ENCODE assay signal across 1 cellular context in genomic region chr9:126527109-126527825, GRCh38.
TF ChIP-seq lines count a peak whose summit lies in the region.

No MANE protein-coding gene starts in this region.

TF ChIP-seq in HepG2, 621 proteins besides CTCF, POLR2A, EP300 and RAD21 (continued from another document and continues in another):
- TF ChIP-seq, protein P1, sequence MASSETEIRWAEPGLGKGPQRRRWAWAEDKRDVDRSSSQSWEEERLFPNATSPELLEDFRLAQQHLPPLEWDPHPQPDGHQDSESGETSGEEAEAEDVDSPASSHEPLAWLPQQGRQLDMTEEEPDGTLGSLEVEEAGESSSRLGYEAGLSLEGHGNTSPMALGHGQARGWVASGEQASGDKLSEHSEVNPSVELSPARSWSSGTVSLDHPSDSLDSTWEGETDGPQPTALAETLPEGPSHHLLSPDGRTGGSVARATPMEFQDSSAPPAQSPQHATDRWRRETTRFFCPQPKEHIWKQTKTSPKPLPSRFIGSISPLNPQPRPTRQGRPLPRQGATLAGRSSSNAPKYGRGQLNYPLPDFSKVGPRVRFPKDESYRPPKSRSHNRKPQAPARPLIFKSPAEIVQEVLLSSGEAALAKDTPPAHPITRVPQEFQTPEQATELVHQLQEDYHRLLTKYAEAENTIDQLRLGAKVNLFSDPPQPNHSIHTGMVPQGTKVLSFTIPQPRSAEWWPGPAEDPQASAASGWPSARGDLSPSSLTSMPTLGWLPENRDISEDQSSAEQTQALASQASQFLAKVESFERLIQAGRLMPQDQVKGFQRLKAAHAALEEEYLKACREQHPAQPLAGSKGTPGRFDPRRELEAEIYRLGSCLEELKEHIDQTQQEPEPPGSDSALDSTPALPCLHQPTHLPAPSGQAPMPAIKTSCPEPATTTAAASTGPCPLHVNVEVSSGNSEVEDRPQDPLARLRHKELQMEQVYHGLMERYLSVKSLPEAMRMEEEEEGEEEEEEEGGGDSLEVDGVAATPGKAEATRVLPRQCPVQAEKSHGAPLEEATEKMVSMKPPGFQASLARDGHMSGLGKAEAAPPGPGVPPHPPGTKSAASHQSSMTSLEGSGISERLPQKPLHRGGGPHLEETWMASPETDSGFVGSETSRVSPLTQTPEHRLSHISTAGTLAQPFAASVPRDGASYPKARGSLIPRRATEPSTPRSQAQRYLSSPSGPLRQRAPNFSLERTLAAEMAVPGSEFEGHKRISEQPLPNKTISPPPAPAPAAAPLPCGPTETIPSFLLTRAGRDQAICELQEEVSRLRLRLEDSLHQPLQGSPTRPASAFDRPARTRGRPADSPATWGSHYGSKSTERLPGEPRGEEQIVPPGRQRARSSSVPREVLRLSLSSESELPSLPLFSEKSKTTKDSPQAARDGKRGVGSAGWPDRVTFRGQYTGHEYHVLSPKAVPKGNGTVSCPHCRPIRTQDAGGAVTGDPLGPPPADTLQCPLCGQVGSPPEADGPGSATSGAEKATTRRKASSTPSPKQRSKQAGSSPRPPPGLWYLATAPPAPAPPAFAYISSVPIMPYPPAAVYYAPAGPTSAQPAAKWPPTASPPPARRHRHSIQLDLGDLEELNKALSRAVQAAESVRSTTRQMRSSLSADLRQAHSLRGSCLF (CRISPR knock-in tag; IDR thresholded peaks at IDR 0.05; ENCODE audit: borderline replicate concordance) = no peak
- TF ChIP-seq ESRRA (CRISPR knock-in tag; IDR thresholded peaks at IDR 0.05; ENCODE audit: low read depth) (no peak), TEAD3 (CRISPR knock-in tag; optimal IDR thresholded peaks at IDR 0.05; ENCODE audit: borderline replicate concordance) (peak; percentile 54), PREB (CRISPR knock-in tag; IDR thresholded peaks at IDR 0.05) (no peak), ARNTL (CRISPR knock-in tag; IDR thresholded peaks at IDR 0.05) (peak; percentile 99), FUBP1 (CRISPR knock-in tag; IDR thresholded peaks at IDR 0.05; ENCODE audit: borderline replicate concordance) (no peak), SETDB1 (CRISPR knock-in tag; IDR thresholded peaks at IDR 0.05; ENCODE audit: borderline replicate concordance) (no peak), ZBTB14 (CRISPR knock-in tag; IDR thresholded peaks at IDR 0.05) (no peak), ATAD3A (CRISPR knock-in tag; IDR thresholded peaks at IDR 0.05) (no peak), ZMYM2 (CRISPR knock-in tag; IDR thresholded peaks at IDR 0.05) (no peak; the same call in 1 of the 2 replicates), HDAC1 (CRISPR knock-in tag; IDR thresholded peaks at IDR 0.05) (no peak; the same call in none of the 2 replicates), AGO2 (optimal IDR thresholded peaks at IDR 0.05; ENCODE audit: low read depth, low read length) (no peak), ZSCAN30 (CRISPR knock-in tag; IDR thresholded peaks at IDR 0.05) (no peak), BCL6 (CRISPR knock-in tag; IDR thresholded peaks at IDR 0.05) (peak; percentile 84), ZNF589 (CRISPR knock-in tag; conservative IDR thresholded peaks at IDR 0.05) (no peak), IKZF4 (CRISPR knock-in tag; IDR thresholded peaks at IDR 0.05; ENCODE audit: borderline replicate concordance, low read depth, not compliant biosample characterization) (peak; percentile 34), NFYB (CRISPR knock-in tag; IDR thresholded peaks at IDR 0.05) (0 out of 2 replicates have a peak, but pooled peaks have one; percentile 10), SNAPC5 (CRISPR knock-in tag; IDR thresholded peaks at IDR 0.05; ENCODE audit: borderline replicate concordance) (no peak), ZSCAN5A (CRISPR knock-in tag; IDR thresholded peaks at IDR 0.05; ENCODE audit: borderline replicate concordance) (0 out of 2 replicates have a peak, but pooled peaks have one; percentile 60), ZSCAN20 (CRISPR knock-in tag; IDR thresholded peaks at IDR 0.05; ENCODE audit: borderline replicate concordance) (peak; percentile 40; the same call in 1 of the 2 replicates), ZNF3 (CRISPR knock-in tag; IDR thresholded peaks at IDR 0.05) (0 out of 2 replicates have a peak, but pooled peaks have one; percentile 47), ZNF788 (CRISPR knock-in tag; IDR thresholded peaks at IDR 0.05; ENCODE audit: borderline replicate concordance) (peak; percentile 69; the same call in 1 of the 2 replicates), KLF9 (CRISPR knock-in tag; IDR thresholded peaks at IDR 0.05; ENCODE audit: low read depth) (no peak), BCLAF1 (IDR thresholded peaks at IDR 0.05) (no peak), ZNF607 (CRISPR knock-in tag; IDR thresholded peaks at IDR 0.05; ENCODE audit: borderline replicate concordance) (no peak), MLLT10 (CRISPR knock-in tag; IDR thresholded peaks at IDR 0.05) (no peak), SOX6 (IDR thresholded peaks at IDR 0.05) (no peak), SOX6 (CRISPR knock-in tag; IDR thresholded peaks at IDR 0.05) (peak; percentile 93), ZNF382 (CRISPR knock-in tag; IDR thresholded peaks at IDR 0.05; ENCODE audit: borderline replicate concordance) (no peak), DMAP1 (CRISPR knock-in tag; IDR thresholded peaks at IDR 0.05) (peak; percentile 50; the same call in 1 of the 2 replicates)
- TF ChIP-seq, protein P2, sequence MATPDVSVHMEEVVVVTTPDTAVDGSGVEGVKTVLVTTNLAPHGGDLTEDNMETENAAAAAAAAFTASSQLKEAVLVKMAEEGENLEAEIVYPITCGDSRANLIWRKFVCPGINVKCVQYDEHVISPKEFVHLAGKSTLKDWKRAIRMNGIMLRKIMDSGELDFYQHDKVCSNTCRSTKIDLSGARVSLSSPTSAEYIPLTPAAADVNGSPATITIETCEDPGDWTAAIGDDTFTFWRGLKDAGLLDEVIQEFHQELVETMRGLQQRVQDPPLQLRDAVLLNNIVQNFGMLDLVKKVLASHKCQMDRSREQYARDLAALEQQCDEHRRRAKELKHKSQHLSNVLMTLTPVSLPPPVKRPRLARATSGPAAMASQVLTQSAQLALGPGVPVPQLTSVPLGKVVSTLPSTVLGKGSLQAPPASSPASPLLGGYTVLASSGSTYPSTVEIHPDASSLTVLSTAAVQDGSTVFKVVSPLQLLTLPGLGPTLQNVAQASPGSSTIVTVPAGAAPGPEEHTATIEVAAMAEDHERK (CRISPR knock-in tag; IDR thresholded peaks at IDR 0.05; ENCODE audit: low read depth) = no peak
- TF ChIP-seq, protein P3, sequence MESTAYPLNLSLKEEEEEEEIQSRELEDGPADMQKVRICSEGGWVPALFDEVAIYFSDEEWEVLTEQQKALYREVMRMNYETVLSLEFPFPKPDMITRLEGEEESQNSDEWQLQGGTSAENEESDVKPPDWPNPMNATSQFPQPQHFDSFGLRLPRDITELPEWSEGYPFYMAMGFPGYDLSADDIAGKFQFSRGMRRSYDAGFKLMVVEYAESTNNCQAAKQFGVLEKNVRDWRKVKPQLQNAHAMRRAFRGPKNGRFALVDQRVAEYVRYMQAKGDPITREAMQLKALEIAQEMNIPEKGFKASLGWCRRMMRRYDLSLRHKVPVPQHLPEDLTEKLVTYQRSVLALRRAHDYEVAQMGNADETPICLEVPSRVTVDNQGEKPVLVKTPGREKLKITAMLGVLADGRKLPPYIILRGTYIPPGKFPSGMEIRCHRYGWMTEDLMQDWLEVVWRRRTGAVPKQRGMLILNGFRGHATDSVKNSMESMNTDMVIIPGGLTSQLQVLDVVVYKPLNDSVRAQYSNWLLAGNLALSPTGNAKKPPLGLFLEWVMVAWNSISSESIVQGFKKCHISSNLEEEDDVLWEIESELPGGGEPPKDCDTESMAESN (CRISPR knock-in tag; conservative IDR thresholded peaks at IDR 0.05) = no peak; the same call in 1 of the 2 replicates
- TF ChIP-seq, protein P4, sequence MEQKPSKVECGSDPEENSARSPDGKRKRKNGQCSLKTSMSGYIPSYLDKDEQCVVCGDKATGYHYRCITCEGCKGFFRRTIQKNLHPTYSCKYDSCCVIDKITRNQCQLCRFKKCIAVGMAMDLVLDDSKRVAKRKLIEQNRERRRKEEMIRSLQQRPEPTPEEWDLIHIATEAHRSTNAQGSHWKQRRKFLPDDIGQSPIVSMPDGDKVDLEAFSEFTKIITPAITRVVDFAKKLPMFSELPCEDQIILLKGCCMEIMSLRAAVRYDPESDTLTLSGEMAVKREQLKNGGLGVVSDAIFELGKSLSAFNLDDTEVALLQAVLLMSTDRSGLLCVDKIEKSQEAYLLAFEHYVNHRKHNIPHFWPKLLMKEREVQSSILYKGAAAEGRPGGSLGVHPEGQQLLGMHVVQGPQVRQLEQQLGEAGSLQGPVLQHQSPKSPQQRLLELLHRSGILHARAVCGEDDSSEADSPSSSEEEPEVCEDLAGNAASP (CRISPR knock-in tag; IDR thresholded peaks at IDR 0.05; ENCODE audit: borderline replicate concordance) = peak; percentile 82; the same call in 1 of the 2 replicates
- TF ChIP-seq, protein P5, sequence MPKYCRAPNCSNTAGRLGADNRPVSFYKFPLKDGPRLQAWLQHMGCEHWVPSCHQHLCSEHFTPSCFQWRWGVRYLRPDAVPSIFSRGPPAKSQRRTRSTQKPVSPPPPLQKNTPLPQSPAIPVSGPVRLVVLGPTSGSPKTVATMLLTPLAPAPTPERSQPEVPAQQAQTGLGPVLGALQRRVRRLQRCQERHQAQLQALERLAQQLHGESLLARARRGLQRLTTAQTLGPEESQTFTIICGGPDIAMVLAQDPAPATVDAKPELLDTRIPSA (CRISPR knock-in tag; IDR thresholded peaks at IDR 0.05; ENCODE audit: borderline replicate concordance) = no peak
